9 cellular contexts compared by ENCODE assay signal in the genomic region with DNA sequence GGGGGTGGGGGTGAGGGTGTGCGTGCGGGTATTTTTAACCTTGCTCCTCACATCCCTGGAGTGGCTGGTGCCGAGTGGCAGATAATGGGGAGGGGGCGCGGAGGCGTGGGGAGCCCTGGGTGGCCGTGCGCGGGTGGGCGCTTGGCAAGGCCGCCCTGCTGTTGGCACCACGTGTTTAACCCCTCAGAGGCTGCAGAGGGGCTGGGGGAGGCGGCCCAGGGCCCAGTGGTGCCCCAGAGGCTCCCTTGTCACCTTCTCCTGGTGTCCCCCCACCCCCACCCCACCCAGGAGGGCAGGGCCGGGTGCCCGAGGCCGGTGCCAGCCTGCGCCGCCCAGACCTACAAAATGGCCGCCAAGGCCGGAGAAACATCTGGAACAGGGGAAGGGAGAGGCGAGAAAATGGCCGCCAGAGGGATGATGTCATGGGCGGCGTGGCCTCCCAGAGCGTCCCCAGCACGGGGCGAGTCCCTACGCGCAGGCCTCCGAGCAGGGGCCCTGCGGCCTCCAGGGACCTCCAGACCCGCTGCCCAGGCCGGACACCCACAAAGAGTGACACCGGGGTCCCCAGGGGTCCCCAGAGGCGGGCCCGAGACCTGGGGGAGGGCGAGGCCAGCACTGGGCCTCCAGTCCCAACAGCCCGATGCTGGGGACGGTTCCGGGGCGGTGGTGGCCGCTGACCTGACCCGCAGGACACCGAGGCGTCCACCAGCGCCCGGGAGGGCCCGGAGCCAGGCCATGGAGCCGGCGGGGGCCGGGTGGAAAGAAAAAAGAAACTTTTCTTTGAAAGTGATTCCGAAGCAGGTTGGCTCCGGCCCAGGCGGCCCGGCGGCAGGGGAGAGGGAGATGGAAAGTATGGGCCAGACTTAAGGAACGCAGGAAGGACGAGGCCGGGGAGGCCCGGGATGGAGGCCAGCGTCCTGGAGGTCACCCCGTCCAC. TPM values are rescaled to one million over a fixed set of nuclear protein-coding genes. Genes with fewer than 3 reads are reported as not detected.
A peak's percentile ranks its signal among the peaks of the same experiment; 100 is the strongest.
DNase-seq lines count a peak whose midpoint lies in the region; ATAC-seq, FAIRE-seq and TF ChIP-seq lines count a peak whose summit lies in the region.
"Had no signal": no experiment of that assay in that cellular context is flagged by ENCODE, and none has a peak within 500 bp of the region (broad histone marks: within the 10 kb centered on the region; RNA-seq: fewer than 3 reads in every experiment).

No MANE protein-coding gene starts in this region.

- H4K20me1 ChIP-seq in endothelial cell of umbilical vein (replicated peaks; ENCODE audit: control insufficient read depth, extremely low read depth, insufficient read depth, low read length): no peaks in the 10 kb centered on the region

- peaks cover 22% of the 10 kb centered on the region for H3K4me1 ChIP-seq in endothelial cell of umbilical vein (ENCODE audit: control insufficient read depth, extremely low read depth, insufficient read depth, low read length)
- H3K4me1 ChIP-seq in lower lobe of right lung: peaks cover 77% of the 10 kb centered on the region
- H3K4me1 ChIP-seq in testis: peaks cover 47% of the 10 kb centered on the region

- H3K9ac ChIP-seq in endothelial cell of umbilical vein (replicated peaks; ENCODE audit: extremely low read depth, insufficient read depth, low read length): peak overlapping the region; percentile 64

- TF ChIP-seq CTCF in endothelial cell of umbilical vein (IDR thresholded peaks at IDR 0.05; ENCODE audit: extremely low read depth in 1 of 2, insufficient read depth in 1 of 2, low read depth in 1 of 2, low read length in 2 of 2): no peak
- no peak for TF ChIP-seq CTCF in lower lobe of right lung (IDR thresholded peaks at IDR 0.05)
- TF ChIP-seq CTCF in testis (IDR thresholded peaks at IDR 0.05): no peak

- peaks cover 68% of the 10 kb centered on the region for H3K79me2 ChIP-seq in endothelial cell of umbilical vein (ENCODE audit: control insufficient read depth, insufficient read depth, low read length)

- no peaks in the 10 kb centered on the region for H3K9me3 ChIP-seq in endothelial cell of umbilical vein (replicated peaks; ENCODE audit: control insufficient read depth, insufficient read depth, low read length)
- no peaks in the 10 kb centered on the region for H3K9me3 ChIP-seq in lower lobe of right lung
- H3K9me3 ChIP-seq in testis: no peaks in the 10 kb centered on the region

- BruUV-seq in endothelial cell of umbilical vein (replicated peaks; lab: Mats Ljungman, UMichigan): TSS peak; percentile 65

- peak overlapping the region; percentile 81 for H3K27ac ChIP-seq in endothelial cell of umbilical vein (ENCODE audit: insufficient read depth, low read depth, low read length)
- peak overlapping the region; percentile 100 for H3K27ac ChIP-seq in lower lobe of right lung
- peak overlapping the region; percentile 97 to 99 for H3K27ac ChIP-seq in testis

- dilution Hi-C loops in endothelial cell of umbilical vein (cut with MboI; ENCODE audit: extremely low pct_ligation_motif_present, low sequenced_read_pairs): no loop called here

- WGBS in testis, 2 donors: 11 to 18% methylated on average over 16 to 58 of the region's 62 CpGs

- peak; percentile 87 to 88 for ATAC-seq in lower lobe of right lung
- ATAC-seq in HG02571 (IDR thresholded peaks at IDR 0.05; ENCODE audit: unreplicated experiment): no peak

- CTCF ChIA-PET in endothelial cell of umbilical vein (lab: Charles Lee): no interaction called here

- no peaks in the 10 kb centered on the region for H3K9me1 ChIP-seq in endothelial cell of umbilical vein (replicated peaks; ENCODE audit: control insufficient read depth, extremely low read depth, insufficient read depth, low read length)

- peak overlapping the region; percentile 22 for H3K4me2 ChIP-seq in endothelial cell of umbilical vein (ENCODE audit: insufficient read depth, low read length)

- H3K27me3 ChIP-seq in endothelial cell of umbilical vein (ENCODE audit: control insufficient read depth in 2 of 2, insufficient read depth in 2 of 2, low read length in 2 of 2): no peaks in the 10 kb centered on the region
- no peaks in the 10 kb centered on the region for H3K27me3 ChIP-seq in lower lobe of right lung (ENCODE audit: low read depth)
- no peaks in the 10 kb centered on the region for H3K27me3 ChIP-seq in testis

- H3K4me3 ChIP-seq in endothelial cell of umbilical vein (replicated peaks in 1 of 3; ENCODE audit: insufficient read depth in 1 of 3, low read depth in 1 of 3, low read length in 3 of 3) (peak overlapping the region in 1 of 3 experiments; percentile 22), lower lobe of right lung (peak overlapping the region; percentile 45), testis (peak overlapping the region; percentile 33 to 60)

- DNase-seq in M059J (ENCODE audit: low read depth) (peak; percentile 29), endothelial cell of umbilical vein (ENCODE audit: low read depth, low spot score) (peak; percentile 83), lower lobe of right lung (peak; percentile 86), testis (peak; percentile 87), SIG-M5 treated with dmso at 0.1 percent for 504 hours (lab: John Stamatoyannopoulos, UW; ENCODE audit: unreplicated experiment) (no peak), T-helper 9 cell (no peak), cortex of kidney (lab: John Stamatoyannopoulos, UW) (no peak)

- H2AFZ ChIP-seq in endothelial cell of umbilical vein (ENCODE audit: low read depth, low read length): peak overlapping the region; percentile 0

- POLR2A ChIA-PET in endothelial cell of umbilical vein (lab: Charles Lee): no interaction called here

- TF ChIP-seq POLR2A in endothelial cell of umbilical vein (IDR thresholded peaks at IDR 0.05; ENCODE audit: low read depth, low read length) (peak; percentile 36), testis (IDR thresholded peaks at IDR 0.05) (no peak)

- intact Hi-C loops in endothelial cell of umbilical vein (cut with micrococcal nuclease) (loop anchor here (1.0 kb wide), 2 partner anchors 24 to 47 kb away; no protein-coding TSS in a partner anchor), lower lobe of right lung (cut with DNase I) (no loop called here), testis (cut with DNase I; ENCODE audit: low total_unique reads) (no loop called here)

- peak; percentile 77 for FAIRE-seq in endothelial cell of umbilical vein (lab: Jason Lieb, UNC)
- FAIRE-seq: TTC549 had no signal

- H3K36me3 ChIP-seq in endothelial cell of umbilical vein (ENCODE audit: control insufficient read depth in 2 of 2, extremely low read depth in 1 of 2, insufficient read depth in 2 of 2, low read length in 2 of 2): peaks cover 0 to 3% of the 10 kb centered on the region in 2 experiments
- peaks cover 8% of the 10 kb centered on the region for H3K36me3 ChIP-seq in lower lobe of right lung
- H3K36me3 ChIP-seq in testis (ENCODE audit: low read depth, missing control alignments): no peaks in the 10 kb centered on the region

TF ChIP-seq in endothelial cell of umbilical vein, 7 proteins besides CTCF, POLR2A, EP300 and RAD21:
- TF ChIP-seq JUN (IDR thresholded peaks at IDR 0.05; ENCODE audit: borderline replicate concordance, insufficient read depth, insufficient read length, low read depth) (peak; percentile 56), EZH2 (IDR thresholded peaks at IDR 0.05; ENCODE audit: borderline replicate concordance, low read depth, low read length, severe bottlenecking) (no peak), MAX (IDR thresholded peaks at IDR 0.05; ENCODE audit: insufficient read depth, insufficient read length) (peak; percentile 8)
TF ChIP-seq in endothelial cell of umbilical vein: peak in this region for 2.

RNA-seq across cellular contexts. Expression of gene NFIC, which starts 38.2 kb away (rescaled TPM):
- 26.5 and 56.9 TPM in 2 replicates for total RNA-seq in M059J (2014; rRNA removed; shearing (Covaris generic))
- total RNA-seq in endothelial cell of umbilical vein: 131 and 133 TPM in 2 replicates
- 8.5 and 11.4 TPM in 2 replicates for polyA plus RNA-seq in endothelial cell of umbilical vein
- 12.8 and 14.1 TPM in 2 replicates for polyA plus RNA-seq in endothelial cell of umbilical vein (2011; cell fraction: cytosol; rRNA removed)
- 21.9 and 24.5 TPM in 2 replicates for polyA plus RNA-seq in endothelial cell of umbilical vein (2011; cell fraction: nucleus; rRNA removed)
- 41.1 and 45.2 TPM in 2 replicates for polyA plus RNA-seq in endothelial cell of umbilical vein (2012)
- 16.4 and 18.3 TPM in 2 replicates for polyA minus RNA-seq in endothelial cell of umbilical vein
- polyA minus RNA-seq in endothelial cell of umbilical vein (2011; cell fraction: cytosol; rRNA and poly(A)+ RNA removed): 35.0 TPM
- 14.8 and 32.1 TPM in 2 replicates for polyA minus RNA-seq in endothelial cell of umbilical vein (2011; cell fraction: nucleus; rRNA and poly(A)+ RNA removed)
- total RNA-seq in lower lobe of right lung: 132 TPM
- 100 to 1,000 TPM; 113 to 127 TPM for total RNA-seq in testis
- 56.5 TPM for polyA plus RNA-seq in testis (ENCODE audit: insufficient read depth, low read depth, low replicate concordance)

Comparison
In these comparisons a context has a peak if more than half of its experiments do, and no peak if none do; other contexts are left out.
1. DNase-seq: peak in M059J (single experiment), endothelial cell of umbilical vein (single experiment), lower lobe of right lung (single experiment) and testis (single experiment); none in SIG-M5 treated with dmso at 0.1 percent for 504 hours (single experiment), T-helper 9 cell (single experiment) and cortex of kidney (single experiment).
2. Peak in every context shown above with its lines, with median percentiles within 50 percentile points of each other: H3K27ac ChIP-seq.